In genomic region chr16:88695753-88696152, GRCh38 we compare ENCODE assay signal across 23 cellular contexts. TPM values are rescaled to one million over a fixed set of nuclear protein-coding genes. Genes with fewer than 3 reads are reported as not detected.
"Had no signal": no experiment of that assay in that cellular context is flagged by ENCODE, and none has a peak within 500 bp of the region (broad histone marks: within the 10 kb centered on the region; RNA-seq: fewer than 3 reads in every experiment).

No MANE protein-coding gene starts in this region.

- H3K9me3 ChIP-seq: heart left ventricle, pancreas, right atrium auricular region, spleen, tibial nerve had no signal

- H3K4me1 ChIP-seq: pancreas had no signal

- H3K36me3 Mint-ChIP-seq: mesothelial cell of epicardium, natural killer cell had no signal

- H3K27ac ChIP-seq: heart left ventricle, pancreas, right atrium auricular region, tibial nerve, VCaP had no signal

- H3K27ac Mint-ChIP-seq: activated T-helper 1 cell treated with anti-CD3 and anti-CD28 coated beads, Interleukin-12 subunit alpha, Interleukin-12 subunit beta, Interleukin-2, Interleukin-4 antibody, amounts not matched to agents 30 ng/mL and 10 ng/mL and 1 ng/mL, durations not matched to agents 14 hours and 24 hours and 36 hours; mesothelial cell of epicardium had no signal

- H3K4me1 Mint-ChIP-seq: mesothelial cell of epicardium had no signal

- ATAC-seq: heart left ventricle, natural killer cell, pancreas, SK-N-SH treated with all-trans-retinoic acid at 6 μM for 48 hours had no signal

- H3K27me3 ChIP-seq: pancreas, right atrium auricular region, spleen had no signal

- DNase-seq: activated CD4-positive, alpha-beta T cell treated with anti-CD3 and anti-CD28 coated beads for 4 hours; activated effector memory CD4-positive, alpha-beta T cell treated with anti-CD3 and anti-CD28 coated beads, Interleukin-2, amount 50 U/mL, for 16 hours; activated naive CD4-positive, alpha-beta T cell treated with anti-CD3 and anti-CD28 coated beads, Interleukin-2, amount 50 U/mL, for 16 hours; activated T-cell treated with anti-CD3 and anti-CD28 coated beads for 4 hours; amniotic stem cell; cortex of kidney; heart left ventricle; hypothalamus; natural killer cell; spleen; stimulated activated naive CD4-positive, alpha-beta T cell treated with Interleukin-2 at 50 U/mL for 16 hours; T-helper 1 cell; T-helper 9 cell had no signal

- H3K9me3 Mint-ChIP-seq: activated T-helper 1 cell treated with anti-CD3 and anti-CD28 coated beads, Interleukin-12 subunit alpha, Interleukin-12 subunit beta, Interleukin-2, Interleukin-4 antibody, amounts not matched to agents 30 ng/mL and 10 ng/mL and 1 ng/mL, durations not matched to agents 14 hours and 24 hours and 36 hours; mesothelial cell of epicardium; natural killer cell had no signal

- H3K4me3 ChIP-seq: heart left ventricle, pancreas, right atrium auricular region, spleen, tibial nerve had no signal

- H3K4me3 Mint-ChIP-seq: activated T-helper 1 cell treated with anti-CD3 and anti-CD28 coated beads, Interleukin-12 subunit alpha, Interleukin-12 subunit beta, Interleukin-2, Interleukin-4 antibody, amounts not matched to agents 30 ng/mL and 10 ng/mL and 1 ng/mL, durations not matched to agents 14 hours and 24 hours and 36 hours; mesothelial cell of epicardium; natural killer cell had no signal

RNA-seq across cellular contexts. Expression of gene SNAI3, which starts 9.4 kb away (rescaled TPM):
- total RNA-seq: chondrocyte, fibroblast of villous mesenchyme had no signal
- polyA plus RNA-seq: fibroblast of lung had no signal
